Comparison of ENCODE assay signal across 9 cellular contexts in genomic region chr1:228734881-228735801, GRCh38. TPM values are rescaled to one million over a fixed set of nuclear protein-coding genes. Genes with fewer than 3 reads are reported as not detected.
DNase-seq lines count a peak whose midpoint lies in the region; ATAC-seq, FAIRE-seq and TF ChIP-seq lines count a peak whose summit lies in the region.
"Had no signal": no experiment of that assay in that cellular context is flagged by ENCODE, and none has a peak within 500 bp of the region (broad histone marks: within the 10 kb centered on the region; RNA-seq: fewer than 3 reads in every experiment).

RHOU (plus strand) TSS chr1:228735479; CDS start chr1:228735743, 264 bp downstream.

- no TSS peak for BruUV-seq in endothelial cell of umbilical vein (replicated peaks; lab: Mats Ljungman, UMichigan)

- H3K4me3 ChIP-seq in endothelial cell of umbilical vein (replicated peaks in 1 of 3; ENCODE audit: insufficient read depth in 1 of 3, low read depth in 1 of 3, low read length in 3 of 3) = peak within 1 kb of the TSS; percentile 24 to 62 (median 52)

- H4K20me1 ChIP-seq in endothelial cell of umbilical vein (replicated peaks; ENCODE audit: control insufficient read depth, extremely low read depth, insufficient read depth, low read length) = no peaks in the 10 kb centered on the region

- H3K4me1 Mint-ChIP-seq in mesothelial cell of epicardium = peaks cover 38% of the 10 kb centered on the region

- no peaks in the 10 kb centered on the region for H3K79me2 ChIP-seq in endothelial cell of umbilical vein (ENCODE audit: control insufficient read depth, insufficient read depth, low read length)

- DNase-seq in DMS153 (lab: John Stamatoyannopoulos, UW) = peak; percentile 38
- peak; percentile 60 for DNase-seq in NCI-H748 (lab: John Stamatoyannopoulos, UW; ENCODE audit: unreplicated experiment)
- DNase-seq in activated CD8-positive, alpha-beta memory T cell treated with anti-CD3 and anti-CD28 coated beads, Interleukin-2, amount 50 U/mL, for 4 hours = peak; percentile 63
- DNase-seq in endothelial cell of umbilical vein (ENCODE audit: low read depth, low spot score) = peak; percentile 51
- peak; percentile 73 to 89 for DNase-seq in mesothelial cell of epicardium (ENCODE audit: low spot score in 2 of 2, unreplicated experiment in 2 of 2)
- DNase-seq in stimulated activated CD8-positive, alpha-beta memory T cell treated with anti-CD3 and anti-CD28 coated beads, Interleukin-15, amount 100 ng/mL, for 24 hours (ENCODE audit: low read depth) = peak; percentile 38
- no peak for DNase-seq in amniotic stem cell (lab: John Stamatoyannopoulos, UW)

- peaks cover 29 to 40% of the 10 kb centered on the region in 2 experiments for H3K27me3 ChIP-seq in endothelial cell of umbilical vein (ENCODE audit: control insufficient read depth in 2 of 2, insufficient read depth in 2 of 2, low read length in 2 of 2)

- peak; percentile 56 for ATAC-seq in HG02840 (IDR thresholded peaks at IDR 0.05; ENCODE audit: low FRiP score, unreplicated experiment)

- H3K9me3 Mint-ChIP-seq in mesothelial cell of epicardium = no peaks in the 10 kb centered on the region

- TF ChIP-seq CTCF in endothelial cell of umbilical vein (IDR thresholded peaks at IDR 0.05; ENCODE audit: extremely low read depth in 1 of 2, insufficient read depth in 1 of 2, low read depth in 1 of 2, low read length in 2 of 2) (peak; percentile 33 to 56), mesothelial cell of epicardium (IDR thresholded peaks at IDR 0.05; ENCODE audit: unreplicated experiment) (peak; percentile 88)

- dilution Hi-C loops in endothelial cell of umbilical vein (cut with MboI; ENCODE audit: extremely low pct_ligation_motif_present, low sequenced_read_pairs) = no loop called here

- CTCF ChIA-PET in endothelial cell of umbilical vein (lab: Charles Lee) = interaction anchor here (0.6 to 2.9 kb wide), 16 partner anchors 11 to 731 kb away, joined by 3 to 59 read pairs (median 4); no protein-coding TSS in a partner anchor

- H2AFZ ChIP-seq in endothelial cell of umbilical vein (ENCODE audit: low read depth, low read length) = peak within 1 kb of the TSS; percentile 89

- H3K27me3 Mint-ChIP-seq in mesothelial cell of epicardium (ENCODE audit: low read depth) = no peaks in the 10 kb centered on the region

- intact Hi-C loops in endothelial cell of umbilical vein (cut with micrococcal nuclease) = loop anchor here (1.0 to 5.0 kb wide), 2 partner anchors 422 to 492 kb away; no protein-coding TSS in a partner anchor

- H3K27ac Mint-ChIP-seq in mesothelial cell of epicardium = peak within 1 kb of the TSS; percentile 94

- POLR2A ChIA-PET in endothelial cell of umbilical vein (lab: Charles Lee) = no interaction called here

- peak within 1 kb of the TSS; percentile 91 for H3K4me3 Mint-ChIP-seq in mesothelial cell of epicardium

- peak; percentile 49 for FAIRE-seq in endothelial cell of umbilical vein (lab: Jason Lieb, UNC)
- FAIRE-seq: endometrium had no signal

- no peaks in the 10 kb centered on the region for H3K9me3 ChIP-seq in endothelial cell of umbilical vein (replicated peaks; ENCODE audit: control insufficient read depth, insufficient read depth, low read length)

- peaks cover 10% of the 10 kb centered on the region for H3K36me3 Mint-ChIP-seq in mesothelial cell of epicardium

- peak within 1 kb of the TSS; percentile 70 for H3K4me2 ChIP-seq in endothelial cell of umbilical vein (ENCODE audit: insufficient read depth, low read length)

- no peak within 1 kb of the TSS for H3K27ac ChIP-seq in endothelial cell of umbilical vein (ENCODE audit: insufficient read depth, low read depth, low read length)

- no peaks in the 10 kb centered on the region for H3K36me3 ChIP-seq in endothelial cell of umbilical vein (ENCODE audit: control insufficient read depth in 2 of 2, extremely low read depth in 1 of 2, insufficient read depth in 2 of 2, low read length in 2 of 2)

- peak within 1 kb of the TSS; percentile 6 for H3K9ac ChIP-seq in endothelial cell of umbilical vein (replicated peaks; ENCODE audit: extremely low read depth, insufficient read depth, low read length)

- H3K4me1 ChIP-seq in endothelial cell of umbilical vein (ENCODE audit: control insufficient read depth, extremely low read depth, insufficient read depth, low read length) = peaks cover 6% of the 10 kb centered on the region

- TF ChIP-seq POLR2A in endothelial cell of umbilical vein (IDR thresholded peaks at IDR 0.05; ENCODE audit: low read depth, low read length) = no peak

- H3K9me1 ChIP-seq in endothelial cell of umbilical vein (replicated peaks; ENCODE audit: control insufficient read depth, extremely low read depth, insufficient read depth, low read length) = no peaks in the 10 kb centered on the region

TF ChIP-seq in endothelial cell of umbilical vein, 7 proteins besides CTCF, POLR2A, EP300 and RAD21:
- TF ChIP-seq EZH2 (IDR thresholded peaks at IDR 0.05; ENCODE audit: borderline replicate concordance, low read depth, low read length, severe bottlenecking) (no peak), JUN (IDR thresholded peaks at IDR 0.05; ENCODE audit: borderline replicate concordance, insufficient read depth, insufficient read length, low read depth) (no peak), GATA2 (IDR thresholded peaks at IDR 0.05; ENCODE audit: insufficient read depth, insufficient read length, low read depth, low read length) (no peak), MYC (IDR thresholded peaks at IDR 0.05; ENCODE audit: low read depth, low read length) (no peak), POLR2AphosphoS5 (IDR thresholded peaks at IDR 0.05; ENCODE audit: insufficient read depth, low read depth, low read length) (no peak), FOS (IDR thresholded peaks at IDR 0.05; ENCODE audit: borderline replicate concordance, insufficient read depth, low read length) (no peak)
- TF ChIP-seq, protein P1, sequence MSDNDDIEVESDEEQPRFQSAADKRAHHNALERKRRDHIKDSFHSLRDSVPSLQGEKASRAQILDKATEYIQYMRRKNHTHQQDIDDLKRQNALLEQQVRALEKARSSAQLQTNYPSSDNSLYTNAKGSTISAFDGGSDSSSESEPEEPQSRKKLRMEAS (IDR thresholded peaks at IDR 0.05; ENCODE audit: insufficient read depth, insufficient read length) = no peak

RNA-seq across cellular contexts. Expression of gene RHOU, which starts in this region (rescaled TPM):
- total RNA-seq in endothelial cell of umbilical vein (0.28 and 0.40 TPM in 2 replicates), mesothelial cell of epicardium (39.8 to 40.6 TPM (median 40.6 TPM) in 3 replicates)
- polyA plus RNA-seq in endothelial cell of umbilical vein = 0.04 and 0.08 TPM in 2 replicates
- 0.05 and 0.06 TPM in 2 replicates for polyA plus RNA-seq in endothelial cell of umbilical vein (2011; cell fraction: cytosol; rRNA removed)
- 0.03 and 0.05 TPM in 2 replicates for polyA plus RNA-seq in endothelial cell of umbilical vein (2011; cell fraction: nucleus; rRNA removed)
- 1.0 and 1.4 TPM in 2 replicates for polyA plus RNA-seq in endothelial cell of umbilical vein (2012)
- 0.04 TPM in 1 of 2 replicates, not detected in the other for polyA minus RNA-seq in endothelial cell of umbilical vein
- 2.8 TPM for polyA minus RNA-seq in endothelial cell of umbilical vein (2011; cell fraction: cytosol; rRNA and poly(A)+ RNA removed)
- polyA minus RNA-seq in endothelial cell of umbilical vein (2011; cell fraction: nucleus; rRNA and poly(A)+ RNA removed) = not detected in 2 replicates

Comparison
In these comparisons a context has a peak if more than half of its experiments do, and no peak if none do; other contexts are left out.
1. RNA of gene RHOU (total RNA-seq): 39.8 to 40.6 TPM in mesothelial cell of epicardium; 0.28 to 0.40 TPM in endothelial cell of umbilical vein; every median in the first group is over 10 times any median in the second.